ENCODE assay signal across 8 cellular contexts in the genomic region with DNA sequence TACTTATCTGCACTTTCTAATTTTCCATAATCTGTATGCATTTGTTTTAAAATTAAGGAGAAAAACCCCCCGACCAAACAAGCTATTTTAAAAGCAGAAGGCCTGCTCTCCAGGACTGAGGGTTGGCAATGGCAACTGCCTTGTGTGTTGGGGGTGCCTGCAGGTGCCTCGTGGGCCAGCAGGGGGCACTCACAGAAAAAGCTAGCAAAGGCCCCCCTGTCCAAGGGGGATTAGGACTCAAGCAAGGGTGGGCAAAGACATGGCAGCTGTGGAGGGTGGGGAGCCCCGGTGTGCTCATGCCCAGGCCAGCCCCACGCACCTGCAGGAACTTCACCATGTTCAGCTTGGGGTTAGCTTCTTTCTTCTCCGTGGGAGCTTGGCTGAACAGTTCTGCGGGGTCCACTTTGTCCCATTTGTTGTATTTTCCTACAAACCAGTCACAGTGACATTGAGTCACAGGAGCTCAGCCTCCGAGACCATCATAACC. TPM values are rescaled to one million over a fixed set of nuclear protein-coding genes. Genes with fewer than 3 reads are reported as not detected.
DNase-seq lines count a peak whose midpoint lies in the region; ATAC-seq and TF ChIP-seq lines count a peak whose summit lies in the region.

No MANE protein-coding gene starts in this region.

- H3K4me1 ChIP-seq in Peyer's patch (no peaks in the 10 kb centered on the region), right cardiac atrium (ENCODE audit: control insufficient read depth, insufficient read depth, low read length) (no peaks in the 10 kb centered on the region)

- no peaks in the 10 kb centered on the region for H3K9me3 ChIP-seq in Peyer's patch
- H3K9me3 ChIP-seq in right cardiac atrium (ENCODE audit: control insufficient read depth, low read length): no peaks in the 10 kb centered on the region

- H3K27ac ChIP-seq in Peyer's patch (no peak overlapping the region), right cardiac atrium (ENCODE audit: low read length) (no peak overlapping the region)

- no peaks in the 10 kb centered on the region for H3K27me3 Mint-ChIP-seq in activated naive CD4-positive, alpha-beta T cell treated with anti-CD3 and anti-CD28 coated beads, Interleukin-2, amount 10 ng/mL, durations not matched to agents 7 days and 5 days

- ATAC-seq in right cardiac atrium (no peak), HG03469 (IDR thresholded peaks at IDR 0.05; ENCODE audit: unreplicated experiment) (no peak)

- no peak overlapping the region for H3K4me3 Mint-ChIP-seq in activated naive CD4-positive, alpha-beta T cell treated with anti-CD3 and anti-CD28 coated beads, Interleukin-2, amount 10 ng/mL, durations not matched to agents 7 days and 5 days

- H3K4me1 Mint-ChIP-seq in activated naive CD4-positive, alpha-beta T cell treated with anti-CD3 and anti-CD28 coated beads, Interleukin-2, amount 10 ng/mL, durations not matched to agents 7 days and 5 days: no peaks in the 10 kb centered on the region

- peak; percentile 14 for DNase-seq in NCI-H2171 treated with DMSO at 0.1 percent for 48 hours (lab: John Stamatoyannopoulos, UW)
- DNase-seq in NCI-H2171 (lab: John Stamatoyannopoulos, UW): no peak
- peak in 2 of 3 donors; percentile 56 to 65 for DNase-seq in Peyer's patch
- DNase-seq in activated naive CD4-positive, alpha-beta T cell treated with anti-CD3 and anti-CD28 coated beads, Interleukin-2, amount 10 ng/mL, durations not matched to agents 7 days and 5 days: peak; percentile 68
- peak in 2 of 3 donors; percentile 64 to 69 for DNase-seq in right cardiac atrium
- DNase-seq in stimulated activated CD4-positive, alpha-beta T cell treated with anti-CD3 and anti-CD28 coated beads, Interleukin-2, amount 100 ng/mL, for 48 hours: peak; percentile 48 to 56
- DNase-seq in pons (ENCODE audit: low spot score): no peak

- WGBS in right cardiac atrium: 70% methylated on average over 7 of the region's 7 CpGs

- intact Hi-C loops in right cardiac atrium (cut with DNase I): no loop called here

- CTCF ChIA-PET in activated naive CD4-positive, alpha-beta T cell treated with anti-CD3 and anti-CD28 coated beads, Interleukin-2, amount 10 ng/mL, durations not matched to agents 7 days and 5 days (lab: Charles Lee): interaction anchor here (0.7 to 3.3 kb wide), 14 partner anchors 9 to 138 kb away, joined by 3 to 28 read pairs (median 4); a partner anchor contains a TSS

- H3K27me3 ChIP-seq in Peyer's patch: no peaks in the 10 kb centered on the region
- H3K27me3 ChIP-seq in right cardiac atrium (ENCODE audit: control insufficient read depth, insufficient read depth): no peaks in the 10 kb centered on the region

- no peaks in the 10 kb centered on the region for H3K9me3 Mint-ChIP-seq in activated naive CD4-positive, alpha-beta T cell treated with anti-CD3 and anti-CD28 coated beads, Interleukin-2, amount 10 ng/mL, durations not matched to agents 7 days and 5 days

- TF ChIP-seq POLR2A in Peyer's patch (IDR thresholded peaks at IDR 0.05): no peak

- H3K4me3 ChIP-seq in Peyer's patch: no peak overlapping the region
- no peak overlapping the region for H3K4me3 ChIP-seq in right cardiac atrium (ENCODE audit: low read length)

- no peak overlapping the region for H3K27ac Mint-ChIP-seq in activated naive CD4-positive, alpha-beta T cell treated with anti-CD3 and anti-CD28 coated beads, Interleukin-2, amount 10 ng/mL, durations not matched to agents 7 days and 5 days

- peaks cover 48% of the 10 kb centered on the region for H3K36me3 Mint-ChIP-seq in activated naive CD4-positive, alpha-beta T cell treated with anti-CD3 and anti-CD28 coated beads, Interleukin-2, amount 10 ng/mL, durations not matched to agents 7 days and 5 days

- TF ChIP-seq CTCF in Peyer's patch (IDR thresholded peaks at IDR 0.05): peak; percentile 30 to 84 (median 58)

- peaks cover 0 to 76% (median 0%) of the 10 kb centered on the region in 3 donors for H3K36me3 ChIP-seq in Peyer's patch

RNA-seq across cellular contexts. Expression of a gene that starts 10.3 kb away (rescaled TPM):
- total RNA-seq in Peyer's patch (10 to 100 TPM; 53.6 to 91.6 (median 80.2) TPM), right cardiac atrium (10 to 100 TPM; 12.7 to 17.8 (median 13.8) TPM)
- 11.1 TPM for polyA plus RNA-seq in right cardiac atrium

RNA-seq across cellular contexts. Expression of a gene that starts 19.7 kb away (rescaled TPM):
- 10 to 100 TPM; 13.8 to 28.9 (median 21.0) TPM for total RNA-seq in Peyer's patch
- 10 to 100 TPM; 19.7 to 25.5 (median 22.0) TPM for total RNA-seq in right cardiac atrium
- polyA plus RNA-seq in right cardiac atrium: 17.5 TPM

Comparison
In these comparisons a context has a peak if more than half of its experiments do, and no peak if none do; other contexts are left out.
1. DNase-seq: peak in NCI-H2171 treated with DMSO at 0.1 percent for 48 hours (single experiment), Peyer's patch (2 of 3), activated naive CD4-positive, alpha-beta T cell treated with anti-CD3 and anti-CD28 coated beads, Interleukin-2, amount 10 ng/mL, durations not matched to agents 7 days and 5 days (single experiment), right cardiac atrium (2 of 3) and stimulated activated CD4-positive, alpha-beta T cell treated with anti-CD3 and anti-CD28 coated beads, Interleukin-2, amount 100 ng/mL, for 48 hours (2 of 2); none in NCI-H2171 (single experiment) and pons (single experiment).